ENCODE assay signal across 9 cellular contexts in the genomic region with DNA sequence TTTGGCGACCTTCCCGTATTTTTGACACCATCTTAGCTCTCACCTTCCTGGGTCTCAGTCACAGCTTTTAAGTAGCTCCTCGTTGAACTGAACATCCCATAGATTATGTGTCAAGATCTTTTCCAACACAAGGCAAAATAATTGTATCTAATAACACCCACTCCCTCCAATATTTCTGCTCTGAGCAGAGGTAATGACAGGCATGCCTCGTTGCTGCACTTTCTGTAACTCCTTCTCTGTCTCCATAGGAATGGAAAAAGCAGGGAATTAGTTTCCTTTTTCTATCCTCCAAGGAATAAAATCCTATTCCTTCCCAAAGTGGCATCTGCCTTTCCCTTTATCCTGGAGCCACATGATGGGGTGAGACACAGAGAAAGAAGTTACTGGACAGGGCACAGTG.
"Had no signal": no experiment of that assay in that cellular context is flagged by ENCODE, and none has a peak within 500 bp of the region (broad histone marks: within the 10 kb centered on the region; RNA-seq: fewer than 3 reads in every experiment).

No MANE protein-coding gene starts in this region.

- DNase-seq: GOT3, H7, HFFc6, IMR-90 had no signal

- H3K27ac ChIP-seq: GM23248 had no signal

- H3K4me3 ChIP-seq: GM23248, HAP-1, K562 had no signal

- H3K4me1 ChIP-seq: HAP-1 had no signal

- FAIRE-seq: HTR-8/SVneo, K562 had no signal

- H2AFZ ChIP-seq: GM23248 had no signal

- H3K36me3 ChIP-seq: HAP-1 had no signal

- H3K9ac ChIP-seq: GM23248 had no signal

- ATAC-seq: HCT116, K562 had no signal

- H3K9me3 ChIP-seq: HAP-1 had no signal
